ENCODE assay signal across 11 cellular contexts in genomic region chr2:196113061-196113974, GRCh38. TPM values are rescaled to one million over a fixed set of nuclear protein-coding genes. Genes with fewer than 3 reads are reported as not detected.
DNase-seq lines count a peak whose midpoint lies in the region; ATAC-seq and TF ChIP-seq lines count a peak whose summit lies in the region.
"Had no signal": no experiment of that assay in that cellular context is flagged by ENCODE, and none has a peak within 500 bp of the region (broad histone marks: within the 10 kb centered on the region; RNA-seq: fewer than 3 reads in every experiment).

No MANE protein-coding gene starts in this region.

- no peak overlapping the region for H2BK5ac ChIP-seq in neuronal stem cell (ENCODE audit: low read length)

- no CpG with 5 or more reads among the region's 7 CpGs for WGBS in neuronal stem cell (ENCODE audit: extremely low coverage in 2 of 2, insufficient read length in 2 of 2, insufficient replicate concordance in 1 of 2), 2 donors

- H3K23ac ChIP-seq in neuronal stem cell (ENCODE audit: low read depth, low read length, poor library complexity) = no peak overlapping the region

- intact Hi-C loops in activated CD4-positive, alpha-beta memory T cell treated with anti-CD3 and anti-CD28 coated beads for 36 hours (cut with micrococcal nuclease) = no loop called here

- peaks cover 18% of the 10 kb centered on the region for H3K4me1 Mint-ChIP-seq in activated CD4-positive, alpha-beta memory T cell treated with anti-CD3 and anti-CD28 coated beads for 36 hours (ENCODE audit: low read depth)

- H3K9me3 ChIP-seq in fibroblast of lung (ENCODE audit: control insufficient read depth, insufficient read depth, low read depth, low read length) = no peaks in the 10 kb centered on the region
- H3K9me3 ChIP-seq in neuronal stem cell (replicated peaks in 1 of 2; ENCODE audit: control insufficient read depth in 2 of 2, insufficient read depth in 1 of 2, low read depth in 1 of 2, low read length in 2 of 2) = no peaks in the 10 kb centered on the region

- H3K27ac ChIP-seq in fibroblast of lung (ENCODE audit: insufficient read depth, low read length) (peak overlapping the region; percentile 56), neuronal stem cell (replicated peaks; ENCODE audit: low read length) (peak overlapping the region; percentile 92)

- no peaks in the 10 kb centered on the region for H4K20me1 ChIP-seq in fibroblast of lung (ENCODE audit: control insufficient read depth, extremely low read depth, insufficient read depth, low read length)

- H3K4me3 ChIP-seq in AG10803 (ENCODE audit: low read length) = peak overlapping the region; percentile 28
- H3K4me3 ChIP-seq in fibroblast of lung (replicated peaks in 1 of 4; ENCODE audit: control extremely low read depth in 1 of 4, insufficient read depth in 1 of 4, low read depth in 3 of 4, low read length in 4 of 4) = no peak overlapping the region
- peak overlapping the region in 1 of 2 donors; percentile 40 for H3K4me3 ChIP-seq in neuronal stem cell (ENCODE audit: low read length in 2 of 2)

- no peaks in the 10 kb centered on the region for H3K79me1 ChIP-seq in neuronal stem cell (ENCODE audit: low read depth, low read length)

- no peak overlapping the region for H3K4ac ChIP-seq in neuronal stem cell (ENCODE audit: low read length)

- no peaks in the 10 kb centered on the region for H3K27me3 Mint-ChIP-seq in activated CD4-positive, alpha-beta memory T cell treated with anti-CD3 and anti-CD28 coated beads for 36 hours

- no peak overlapping the region for H2BK120ac ChIP-seq in neuronal stem cell (ENCODE audit: low read depth, low read length)

- no peaks in the 10 kb centered on the region for H3K79me2 ChIP-seq in fibroblast of lung (ENCODE audit: control insufficient read depth, insufficient read depth, low read length)

- CTCF ChIA-PET in activated CD4-positive, alpha-beta memory T cell treated with anti-CD3 and anti-CD28 coated beads for 36 hours (lab: Charles Lee) = interaction anchor here (1.2 to 1.4 kb wide), 3 partner anchors 11 to 340 kb away, joined by 3 to 4 read pairs (median 4); no protein-coding TSS in a partner anchor

- peaks cover 2% of the 10 kb centered on the region for H3K4me1 ChIP-seq in fibroblast of lung (ENCODE audit: control insufficient read depth, extremely low read depth, insufficient read depth, low read length)
- peaks cover 12 to 15% of the 10 kb centered on the region in 2 donors for H3K4me1 ChIP-seq in neuronal stem cell (ENCODE audit: control insufficient read depth in 2 of 2, insufficient read depth in 1 of 2, low read depth in 1 of 2, low read length in 2 of 2)

- H3K36me3 ChIP-seq in fibroblast of lung (ENCODE audit: control insufficient read depth, insufficient read depth, low read length) = no peaks in the 10 kb centered on the region
- H3K36me3 ChIP-seq in neuronal stem cell (replicated peaks in 1 of 2; ENCODE audit: control insufficient read depth in 2 of 2, insufficient read depth in 2 of 2, low read length in 2 of 2) = no peaks in the 10 kb centered on the region

- no peak overlapping the region for H2BK12ac ChIP-seq in neuronal stem cell (ENCODE audit: low read length)

- H3K27me3 ChIP-seq in fibroblast of lung (ENCODE audit: control insufficient read depth, insufficient read depth, low read length) = no peaks in the 10 kb centered on the region
- H3K27me3 ChIP-seq in neuronal stem cell (ENCODE audit: control insufficient read depth in 3 of 3, insufficient read depth in 3 of 3, low read depth in 1 of 3, low read length in 3 of 3) = no peaks in the 10 kb centered on the region

- H4K8ac ChIP-seq in neuronal stem cell (ENCODE audit: low read depth, low read length) = no peak overlapping the region

- POLR2A ChIA-PET in activated CD4-positive, alpha-beta memory T cell treated with anti-CD3 and anti-CD28 coated beads for 36 hours (lab: Charles Lee) = interaction anchor here (0.5 to 0.6 kb wide), 2 partner anchors 263 to 288 kb away, joined by 3 read pairs; no protein-coding TSS in a partner anchor

- no peaks in the 10 kb centered on the region for H3K9me3 Mint-ChIP-seq in activated CD4-positive, alpha-beta memory T cell treated with anti-CD3 and anti-CD28 coated beads for 36 hours
- H3K9me3 Mint-ChIP-seq: activated T-helper 2 cell treated with anti-CD3 and anti-CD28 coated beads, Interferon-gamma antibody, Interleukin-2, Interleukin-4, amounts not matched to agents 10 μg/mL and 5 μg/mL and 100 μg/mL, durations not matched to agents 14 hours and 24 hours and 36 hours had no signal

- H3K9ac ChIP-seq in fibroblast of lung (ENCODE audit: insufficient read depth, low read length) (no peak overlapping the region), neuronal stem cell (ENCODE audit: low read depth, low read length, poor library complexity) (no peak overlapping the region)

- no peak overlapping the region for H4K91ac ChIP-seq in neuronal stem cell (ENCODE audit: low read depth, low read length, poor library complexity)

- no peak for ATAC-seq in HG02571 (IDR thresholded peaks at IDR 0.05; ENCODE audit: unreplicated experiment)
- ATAC-seq: left colon had no signal

- no peak for TF ChIP-seq CTCF in AG10803 (conservative IDR thresholded peaks at IDR 0.05; ENCODE audit: low read length)
- no peak for TF ChIP-seq CTCF in fibroblast of lung (conservative IDR thresholded peaks at IDR 0.05 in 1 of 2, IDR thresholded peaks at IDR 0.05 in 1 of 2; ENCODE audit: low read depth in 1 of 2, low read length in 2 of 2)

- H3K4me2 ChIP-seq in fibroblast of lung (ENCODE audit: extremely low read depth, insufficient read depth, low read length) (peak overlapping the region; percentile 66), neuronal stem cell (ENCODE audit: insufficient read depth, low read length, poor library complexity, severe bottlenecking) (no peak overlapping the region)

- no peak overlapping the region for H3K14ac ChIP-seq in neuronal stem cell (ENCODE audit: low read length)

- H3K4me3 Mint-ChIP-seq in activated CD4-positive, alpha-beta memory T cell treated with anti-CD3 and anti-CD28 coated beads for 36 hours = no peak overlapping the region

- no peak overlapping the region for H3K18ac ChIP-seq in neuronal stem cell (ENCODE audit: low read length)

- H3K27ac Mint-ChIP-seq in activated CD4-positive, alpha-beta memory T cell treated with anti-CD3 and anti-CD28 coated beads for 36 hours = no peak overlapping the region
- H3K27ac Mint-ChIP-seq: activated T-helper 2 cell treated with anti-CD3 and anti-CD28 coated beads, Interferon-gamma antibody, Interleukin-2, Interleukin-4, amounts not matched to agents 10 μg/mL and 5 μg/mL and 100 μg/mL, durations not matched to agents 14 hours and 24 hours and 36 hours had no signal

- H3K36me3 Mint-ChIP-seq in activated CD4-positive, alpha-beta memory T cell treated with anti-CD3 and anti-CD28 coated beads for 36 hours = no peaks in the 10 kb centered on the region

- H2BK15ac ChIP-seq in neuronal stem cell (ENCODE audit: low read length) = no peak overlapping the region

- H2AK5ac ChIP-seq in neuronal stem cell (ENCODE audit: low read depth, low read length) = no peak overlapping the region

- DNase-seq in AG10803 (ENCODE audit: low read depth) = peak; percentile 81
- peak; percentile 70 for DNase-seq in RPMI7951 (ENCODE audit: low read depth)
- DNase-seq in fibroblast of lung (ENCODE audit: low read depth in 2 of 2) = peak; percentile 72 to 89
- DNase-seq in neuronal stem cell (ENCODE audit: low spot score) = peak; percentile 24
- no peak for DNase-seq in activated CD4-positive, alpha-beta memory T cell treated with anti-CD3 and anti-CD28 coated beads for 36 hours
- DNase-seq in GM19240 (ENCODE audit: insufficient read length, low spot score) = no peak
- DNase-seq in NCI-H345 treated with DMSO at 0.1 percent for 48 hours (lab: John Stamatoyannopoulos, UW; ENCODE audit: unreplicated experiment) = no peak
- DNase-seq: left colon, NCI-H2029 had no signal

- H2AFZ ChIP-seq in fibroblast of lung (ENCODE audit: low read length) = peak overlapping the region; percentile 56
- peak overlapping the region; percentile 87 for H2AFZ ChIP-seq in neuronal stem cell (ENCODE audit: low read length)

RNA-seq across cellular contexts. Expression of gene DNAH7, which starts 44.7 kb away (rescaled TPM):
- total RNA-seq in RPMI7951 (2014; rRNA removed; shearing (Covaris generic)) = 0.78 and 1.3 TPM in 2 replicates
- total RNA-seq in fibroblast of lung = 0.77 and 0.99 TPM in 2 replicates
- polyA plus RNA-seq in fibroblast of lung = 0.37 and 0.49 TPM in 2 replicates
- polyA plus RNA-seq in fibroblast of lung (2012) = 0.59 and 1.6 TPM in 2 replicates
- polyA minus RNA-seq in fibroblast of lung (ENCODE audit: low replicate concordance) = not detected in 2 replicates
- 0.43 TPM for polyA plus RNA-seq in neuronal stem cell (2013, experiment 1 of 2)
- polyA plus RNA-seq in neuronal stem cell (2013, experiment 2 of 2) = 0.60 TPM
- total RNA-seq in activated CD4-positive, alpha-beta memory T cell treated with anti-CD3 and anti-CD28 coated beads for 36 hours = under 1 TPM; 0.07 to 0.17 TPM
- total RNA-seq: activated T-helper 2 cell treated with anti-CD3 and anti-CD28 coated beads, Interferon-gamma antibody, Interleukin-2, Interleukin-4, amounts not matched to agents 10 μg/mL and 5 μg/mL and 100 μg/mL, durations not matched to agents 14 hours and 24 hours and 36 hours had no signal

RNA-seq across cellular contexts. Expression of gene STK17B, which starts 58.1 kb away (rescaled TPM):
- total RNA-seq in RPMI7951 (2014; rRNA removed; shearing (Covaris generic)) = 69.9 and 75.5 TPM in 2 replicates
- total RNA-seq in fibroblast of lung = 17.2 and 43.1 TPM in 2 replicates
- polyA plus RNA-seq in fibroblast of lung = 23.9 and 39.0 TPM in 2 replicates
- 12.1 and 18.3 TPM in 2 replicates for polyA plus RNA-seq in fibroblast of lung (2012)
- 3.9 and 4.0 TPM in 2 replicates for polyA minus RNA-seq in fibroblast of lung (ENCODE audit: low replicate concordance)
- 12.6 TPM for polyA plus RNA-seq in neuronal stem cell (2013, experiment 1 of 2)
- polyA plus RNA-seq in neuronal stem cell (2013, experiment 2 of 2) = 13.0 TPM
- 100 to 1,000 TPM; 175 to 176 TPM for total RNA-seq in activated CD4-positive, alpha-beta memory T cell treated with anti-CD3 and anti-CD28 coated beads for 36 hours

Comparison
In these comparisons a context has a peak if more than half of its experiments do, and no peak if none do; other contexts are left out.
1. DNase-seq: peak in AG10803 (single experiment), RPMI7951 (single experiment), fibroblast of lung (2 of 2) and neuronal stem cell (single experiment); none in activated CD4-positive, alpha-beta memory T cell treated with anti-CD3 and anti-CD28 coated beads for 36 hours (single experiment), GM19240 (single experiment) and NCI-H345 treated with DMSO at 0.1 percent for 48 hours (single experiment).